ENCODE assay signal across 16 cellular contexts in genomic region chr6:46816626-46817025, GRCh38. TPM values are rescaled to one million over a fixed set of nuclear protein-coding genes. Genes with fewer than 3 reads are reported as not detected.
DNase-seq lines count a peak whose midpoint lies in the region; ATAC-seq and TF ChIP-seq lines count a peak whose summit lies in the region.
"Had no signal": no experiment of that assay in that cellular context is flagged by ENCODE, and none has a peak within 500 bp of the region (broad histone marks: within the 10 kb centered on the region; RNA-seq: fewer than 3 reads in every experiment).

No MANE protein-coding gene starts in this region.

- CTCF ChIA-PET in PC-9 (lab: Charles Lee) = no interaction called here

- H3K36me3 Mint-ChIP-seq in progenitor cell of endocrine pancreas (ENCODE audit: insufficient read depth) = peaks cover 2% of the 10 kb centered on the region
- H3K36me3 Mint-ChIP-seq: CD8-positive, alpha-beta T cell had no signal

- H3K9me3 Mint-ChIP-seq in progenitor cell of endocrine pancreas (ENCODE audit: low read depth) = peaks cover 21% of the 10 kb centered on the region
- H3K9me3 Mint-ChIP-seq: CD8-positive, alpha-beta T cell had no signal

- H3K4me1 Mint-ChIP-seq in progenitor cell of endocrine pancreas (ENCODE audit: low read depth) = peaks cover 12% of the 10 kb centered on the region

- H3K27ac Mint-ChIP-seq in progenitor cell of endocrine pancreas = peak overlapping the region; percentile 26
- H3K27ac Mint-ChIP-seq: CD8-positive, alpha-beta T cell had no signal

- H3K27ac ChIP-seq in PC-9 (no peak overlapping the region), epithelial cell of prostate (peak overlapping the region; percentile 82)
- H3K27ac ChIP-seq: SJCRH30 had no signal

- H3K27me3 ChIP-seq in PC-9 (ENCODE audit: insufficient read depth, low read depth) = no peaks in the 10 kb centered on the region
- H3K27me3 ChIP-seq: BE2C, SJCRH30 had no signal

- no peak for ATAC-seq in GM18498 (IDR thresholded peaks at IDR 0.05; ENCODE audit: unreplicated experiment)
- no peak for ATAC-seq in HG02884 (IDR thresholded peaks at IDR 0.05; ENCODE audit: unreplicated experiment)
- ATAC-seq: CD8-positive, alpha-beta T cell had no signal

- DNase-seq in HT1080 (ENCODE audit: low read depth) (peak; percentile 31), PC-9 (peak in 1 of 2 experiments; percentile 7), epithelial cell of prostate (ENCODE audit: low read depth, low spot score) (peak; percentile 72), progenitor cell of endocrine pancreas (ENCODE audit: low spot score, unreplicated experiment) (no peak), T-helper 9 cell (no peak)
- DNase-seq: BE2C; CD8-positive, alpha-beta T cell; Karpas-422; NCI-H1417 treated with DMSO at 0.1 percent for 48 hours; NCI-H345; SJCRH30 had no signal

- BruUV-seq in PC-9 (replicated peaks; lab: Mats Ljungman, UMichigan) = no TSS peak

- no peaks in the 10 kb centered on the region for H3F3A ChIP-seq in PC-9 (ENCODE audit: insufficient read depth, low read depth)

- no peaks in the 10 kb centered on the region for H3K36me3 ChIP-seq in PC-9 (ENCODE audit: low read depth)
- H3K36me3 ChIP-seq: BE2C, SJCRH30 had no signal

- 0 out of 2 replicates have a peak overlapping the region, but pooled peaks have one; percentile 0 for H2AFZ ChIP-seq in PC-9

- peaks cover 5% of the 10 kb centered on the region for H3K4me1 ChIP-seq in PC-9 (replicated peaks; ENCODE audit: insufficient read depth)
- H3K4me1 ChIP-seq: BE2C, SJCRH30 had no signal

- no peak overlapping the region for H3K4me2 ChIP-seq in PC-9

- intact Hi-C loops in PC-9 (cut with micrococcal nuclease; ENCODE audit: unreplicated experiment) = no loop called here

- TF ChIP-seq CTCF in PC-9 (conservative IDR thresholded peaks at IDR 0.05) = no peak
- TF ChIP-seq CTCF in progenitor cell of endocrine pancreas (IDR thresholded peaks at IDR 0.05; ENCODE audit: unreplicated experiment) = no peak

- H4K20me1 ChIP-seq in PC-9 (ENCODE audit: insufficient read depth) = no peaks in the 10 kb centered on the region

- H3K4me3 ChIP-seq in PC-9 = no peak overlapping the region
- H3K4me3 ChIP-seq: SJCRH30 had no signal

- no peaks in the 10 kb centered on the region for H3K9me3 ChIP-seq in PC-9 (ENCODE audit: insufficient read depth, low read depth)
- H3K9me3 ChIP-seq: BE2C, SJCRH30 had no signal

- POLR2A ChIA-PET in PC-9 (lab: Charles Lee; ENCODE audit: unreplicated experiment) = no interaction called here

- no peaks in the 10 kb centered on the region for H3K9me2 ChIP-seq in PC-9 (ENCODE audit: insufficient read depth)

- H3K4me3 Mint-ChIP-seq in progenitor cell of endocrine pancreas (ENCODE audit: low read depth) = no peak overlapping the region
- H3K4me3 Mint-ChIP-seq: CD8-positive, alpha-beta T cell had no signal

- peaks cover 6% of the 10 kb centered on the region for H3K27me3 Mint-ChIP-seq in progenitor cell of endocrine pancreas

- H3K79me2 ChIP-seq in PC-9 (ENCODE audit: low read depth) = no peaks in the 10 kb centered on the region

RNA-seq across cellular contexts. Expression of gene MEP1A, which starts 23.4 kb away (rescaled TPM):
- total RNA-seq in HT1080 (2014; rRNA removed; shearing (Covaris generic)) = not detected in 2 replicates
- not detected in 2 replicates for polyA plus RNA-seq in HT1080 (2015; cell fraction: cytosol; rRNA removed)
- polyA plus RNA-seq in HT1080 (2015; cell fraction: nucleus; rRNA removed) = not detected in 2 replicates
- not detected in 2 replicates for total RNA-seq in PC-9 (2021)
- 2.6 and 4.1 TPM in 2 replicates for total RNA-seq in progenitor cell of endocrine pancreas
- total RNA-seq: CD8-positive, alpha-beta T cell; H1; RPMI7951; SJCRH30 had no signal
- polyA plus RNA-seq: AG04450 had no signal

Comparison
In these comparisons a context has a peak if more than half of its experiments do, and no peak if none do; other contexts are left out.
1. DNase-seq: peak in HT1080 (single experiment) and epithelial cell of prostate (single experiment); none in progenitor cell of endocrine pancreas (single experiment) and T-helper 9 cell (single experiment).